In genomic region chr3:61005591-61005990, GRCh38 we compare ENCODE assay signal across 28 cellular contexts.
"Had no signal": no experiment of that assay in that cellular context is flagged by ENCODE, and none has a peak within 500 bp of the region (broad histone marks: within the 10 kb centered on the region; RNA-seq: fewer than 3 reads in every experiment).

No MANE protein-coding gene starts in this region.

- H3K27me3 ChIP-seq: heart right ventricle, hepatocyte, pancreas, right atrium auricular region, right lobe of liver, suprapubic skin, tibial artery, vagina had no signal

- H3K27ac ChIP-seq: heart right ventricle, hepatocyte, pancreas, psoas muscle, right atrium auricular region, right lobe of liver, suprapubic skin, thoracic aorta, tibial artery, vagina had no signal

- H3K4me3 Mint-ChIP-seq: naive thymus-derived CD4-positive, alpha-beta T cell; natural killer cell treated with Interleukin-12 subunit alpha and Interleukin-12 subunit beta and Interleukin-15 and Interleukin-18, amount 100 ng/mL, for 72 hours; stimulated activated memory B cell treated with anti-CD40 and anti-IgM and Interleukin-4, amounts not matched to agents 10 μg/mL and 1 μg/mL and 100 μg/mL, for 72 hours; stimulated activated naive CD8-positive, alpha-beta T cell treated with anti-CD3 and anti-CD28 coated beads, Interleukin-15, Interleukin-2, amounts not matched to agents 100 ng/mL and 50 ng/mL, for 24 hours; type B pancreatic cell had no signal

- H3K4me2 ChIP-seq: hepatocyte, smooth muscle cell had no signal

- H3K4me3 ChIP-seq: heart right ventricle, hepatocyte, lung, mucosa of descending colon, pancreas, psoas muscle, right atrium auricular region, right lobe of liver, smooth muscle cell, suprapubic skin, thoracic aorta, tibial artery, vagina had no signal

- H3K9me3 Mint-ChIP-seq: natural killer cell treated with Interleukin-12 subunit alpha and Interleukin-12 subunit beta and Interleukin-15 and Interleukin-18, amount 100 ng/mL, for 72 hours; stimulated activated memory B cell treated with anti-CD40 and anti-IgM and Interleukin-4, amounts not matched to agents 10 μg/mL and 1 μg/mL and 100 μg/mL, for 72 hours; stimulated activated naive CD8-positive, alpha-beta T cell treated with anti-CD3 and anti-CD28 coated beads, Interleukin-15, Interleukin-2, amounts not matched to agents 100 ng/mL and 50 ng/mL, for 24 hours had no signal

- ATAC-seq: heart right ventricle; left cardiac atrium; left lobe of liver; mucosa of descending colon; naive thymus-derived CD4-positive, alpha-beta T cell; natural killer cell treated with Interleukin-12 subunit alpha and Interleukin-12 subunit beta and Interleukin-15 and Interleukin-18, amount 100 ng/mL, for 72 hours; pancreas; psoas muscle; right lobe of liver; stimulated activated memory B cell treated with anti-CD40 and anti-IgM and Interleukin-4, amounts not matched to agents 10 μg/mL and 1 μg/mL and 100 μg/mL, for 72 hours had no signal

- H3K27me3 Mint-ChIP-seq: naive thymus-derived CD4-positive, alpha-beta T cell; natural killer cell treated with Interleukin-12 subunit alpha and Interleukin-12 subunit beta and Interleukin-15 and Interleukin-18, amount 100 ng/mL, for 72 hours; stimulated activated memory B cell treated with anti-CD40 and anti-IgM and Interleukin-4, amounts not matched to agents 10 μg/mL and 1 μg/mL and 100 μg/mL, for 72 hours; stimulated activated naive CD8-positive, alpha-beta T cell treated with anti-CD3 and anti-CD28 coated beads, Interleukin-15, Interleukin-2, amounts not matched to agents 100 ng/mL and 50 ng/mL, for 24 hours had no signal

- H3K36me3 ChIP-seq: heart right ventricle, pancreas, right atrium auricular region, right lobe of liver, suprapubic skin, thoracic aorta, tibial artery, vagina had no signal

- H3K9me3 ChIP-seq: heart right ventricle, mucosa of descending colon, pancreas, psoas muscle, right atrium auricular region, right lobe of liver, suprapubic skin, thoracic aorta, tibial artery, vagina had no signal

- H3K4me1 ChIP-seq: pancreas, psoas muscle, right atrium auricular region, right lobe of liver, suprapubic skin, tibial artery, vagina had no signal

- DNase-seq: heart right ventricle; kidney glomerular epithelial cell; left cardiac atrium; midbrain; mucosa of descending colon; naive thymus-derived CD4-positive, alpha-beta T cell; nucleus accumbens; pancreas; posterior cingulate gyrus; psoas muscle; right lobe of liver; stimulated activated CD4-positive, alpha-beta T cell treated with anti-CD3 and anti-CD28 coated beads, Interleukin-1b, Interleukin-23, amount 100 ng/mL, for 48 hours; stimulated activated CD4-positive, alpha-beta T cell treated with anti-CD3 and anti-CD28 coated beads, Interleukin-2, amount 100 ng/mL, for 48 hours; stimulated activated CD4-positive, alpha-beta T cell treated with anti-CD3 and anti-CD28 coated beads, Interleukin-4, amount 100 ng/mL, for 4 hours; stimulated activated CD8-positive, alpha-beta memory T cell treated with anti-CD3 and anti-CD28 coated beads, Interleukin-4, amount 100 ng/mL, for 48 hours; tibial artery had no signal

- H2AFZ ChIP-seq: hepatocyte had no signal

- H3K27ac Mint-ChIP-seq: naive thymus-derived CD4-positive, alpha-beta T cell; natural killer cell treated with Interleukin-12 subunit alpha and Interleukin-12 subunit beta and Interleukin-15 and Interleukin-18, amount 100 ng/mL, for 72 hours; stimulated activated memory B cell treated with anti-CD40 and anti-IgM and Interleukin-4, amounts not matched to agents 10 μg/mL and 1 μg/mL and 100 μg/mL, for 72 hours; stimulated activated naive CD8-positive, alpha-beta T cell treated with anti-CD3 and anti-CD28 coated beads, Interleukin-15, Interleukin-2, amounts not matched to agents 100 ng/mL and 50 ng/mL, for 24 hours; type B pancreatic cell had no signal

- H3K36me3 Mint-ChIP-seq: natural killer cell treated with Interleukin-12 subunit alpha and Interleukin-12 subunit beta and Interleukin-15 and Interleukin-18, amount 100 ng/mL, for 72 hours; stimulated activated memory B cell treated with anti-CD40 and anti-IgM and Interleukin-4, amounts not matched to agents 10 μg/mL and 1 μg/mL and 100 μg/mL, for 72 hours had no signal
